Comparison of ENCODE assay signal across 19 cellular contexts in the genomic region with DNA sequence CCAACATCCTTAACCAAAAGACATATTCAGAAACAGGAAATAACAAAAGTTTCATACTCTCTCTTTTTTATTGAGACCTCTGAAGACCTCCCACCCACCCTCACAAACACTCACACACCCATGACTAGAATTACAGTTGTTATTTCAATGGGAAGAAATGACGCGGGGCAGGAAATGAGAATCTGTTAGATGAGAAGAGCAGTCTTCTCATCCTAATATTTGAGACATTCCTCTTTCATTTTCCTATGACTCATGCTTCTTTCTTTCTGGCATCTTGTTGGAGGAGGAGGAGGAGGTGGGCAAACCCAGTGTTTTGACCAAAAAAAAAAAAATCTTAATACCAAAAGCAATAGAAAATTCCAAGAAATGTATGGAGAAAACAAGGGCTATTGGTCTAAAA.
DNase-seq lines count a peak whose midpoint lies in the region; ATAC-seq, FAIRE-seq and TF ChIP-seq lines count a peak whose summit lies in the region.
"Had no signal": no experiment of that assay in that cellular context is flagged by ENCODE, and none has a peak within 500 bp of the region (broad histone marks: within the 10 kb centered on the region; RNA-seq: fewer than 3 reads in every experiment).

No MANE protein-coding gene starts in this region.

- H3K4me3 Mint-ChIP-seq in CD8-positive, alpha-beta T cell = no peak overlapping the region
- H3K4me3 Mint-ChIP-seq: activated CD8-positive, alpha-beta T cell treated with anti-CD3 and anti-CD28 coated beads, Interleukin-2, amount 10 ng/mL, durations not matched to agents 7 days and 5 days; activated T-helper 17 cell treated with anti-CD3 and anti-CD28 coated beads, Interleukin-2, amount 50 U/mL, for 72 hours; CD4-positive, alpha-beta memory T cell had no signal

- POLR2A ChIA-PET in CD8-positive, alpha-beta T cell (lab: Charles Lee) = no interaction called here

- CTCF ChIA-PET in CD8-positive, alpha-beta T cell (lab: Charles Lee) = no interaction called here

- ATAC-seq in CD8-positive, alpha-beta T cell = no peak
- ATAC-seq in GM19452 (IDR thresholded peaks at IDR 0.05; ENCODE audit: unreplicated experiment) = no peak
- ATAC-seq in omental fat pad (ENCODE audit: low FRiP score) = no peak
- ATAC-seq: activated CD8-positive, alpha-beta T cell treated with anti-CD3 and anti-CD28 coated beads, Interleukin-2, amount 10 ng/mL, durations not matched to agents 7 days and 5 days; activated T-helper 17 cell treated with anti-CD3 and anti-CD28 coated beads, Interleukin-2, amount 50 U/mL, for 72 hours; heart left ventricle; HepG2; left cardiac atrium had no signal

- no peak overlapping the region for H3K27ac Mint-ChIP-seq in CD8-positive, alpha-beta T cell
- H3K27ac Mint-ChIP-seq: activated CD8-positive, alpha-beta T cell treated with anti-CD3 and anti-CD28 coated beads, Interleukin-2, amount 10 ng/mL, durations not matched to agents 7 days and 5 days; activated T-helper 17 cell treated with anti-CD3 and anti-CD28 coated beads, Interleukin-2, amount 50 U/mL, for 72 hours; CD4-positive, alpha-beta memory T cell; progenitor cell of endocrine pancreas had no signal

- H3K27me3 Mint-ChIP-seq in CD8-positive, alpha-beta T cell (ENCODE audit: low read depth) = no peaks in the 10 kb centered on the region
- H3K27me3 Mint-ChIP-seq: activated T-helper 17 cell treated with anti-CD3 and anti-CD28 coated beads, Interleukin-2, amount 50 U/mL, for 72 hours; CD4-positive, alpha-beta memory T cell; progenitor cell of endocrine pancreas had no signal

- H3K4me1 ChIP-seq in CD8-positive, alpha-beta T cell (ENCODE audit: insufficient read depth, low read length) = no peaks in the 10 kb centered on the region
- H3K4me1 ChIP-seq: ascending aorta had no signal

- H3K27me3 ChIP-seq in CD8-positive, alpha-beta T cell (ENCODE audit: insufficient read depth, low read length) = no peaks in the 10 kb centered on the region
- H3K27me3 ChIP-seq: ascending aorta, heart left ventricle had no signal

- no peaks in the 10 kb centered on the region for H3K36me3 ChIP-seq in CD8-positive, alpha-beta T cell (ENCODE audit: insufficient read depth, low read length)
- H3K36me3 ChIP-seq: ascending aorta, heart left ventricle had no signal

- intact Hi-C loops in CD8-positive, alpha-beta T cell (cut with DNase I, micrococcal nuclease) = no loop called here

- no peak overlapping the region for H3K27ac ChIP-seq in CD8-positive, alpha-beta T cell (ENCODE audit: low read depth, low read length)
- H3K27ac ChIP-seq: ascending aorta, heart left ventricle had no signal

- H3K4me1 Mint-ChIP-seq in CD8-positive, alpha-beta T cell (ENCODE audit: low read depth) = no peaks in the 10 kb centered on the region
- H3K4me1 Mint-ChIP-seq: activated T-helper 17 cell treated with anti-CD3 and anti-CD28 coated beads, Interleukin-2, amount 50 U/mL, for 72 hours; CD4-positive, alpha-beta memory T cell had no signal

- no peak for FAIRE-seq in RCC 7860 (lab: Jason Lieb, UNC)
- FAIRE-seq: HepG2 had no signal

- H3K9me3 Mint-ChIP-seq in CD8-positive, alpha-beta T cell = peaks cover 14% of the 10 kb centered on the region

- no peak for TF ChIP-seq CTCF in CD8-positive, alpha-beta T cell (IDR thresholded peaks at IDR 0.05)
- no peak for TF ChIP-seq CTCF in omental fat pad (IDR thresholded peaks at IDR 0.05)

- no peaks in the 10 kb centered on the region for H3K9me3 ChIP-seq in CD8-positive, alpha-beta T cell (ENCODE audit: low read length)

- peak; percentile 17 for DNase-seq in COLO829 (ENCODE audit: low spot score)
- peak; percentile 31 for DNase-seq in RCC 7860 (ENCODE audit: low spot score)
- DNase-seq in dermis blood vessel endothelial cell = peak; percentile 27
- DNase-seq in non-pigmented ciliary epithelial cell (ENCODE audit: low read depth) = peak; percentile 35
- DNase-seq in CD8-positive, alpha-beta T cell = no peak
- no peak for DNase-seq in nucleus accumbens (lab: John Stamatoyannopoulos, UW)
- DNase-seq in omental fat pad (ENCODE audit: low spot score) = no peak
- DNase-seq: activated CD8-positive, alpha-beta T cell treated with anti-CD3 and anti-CD28 coated beads, Interleukin-2, amount 10 ng/mL, durations not matched to agents 7 days and 5 days; CD4-positive, alpha-beta memory T cell; effector CD8-positive, alpha-beta T cell; GDM1; heart left ventricle; left cardiac atrium; SHP77 treated with DMSO at 0.1 percent for 48 hours had no signal

- H3K36me3 Mint-ChIP-seq in CD8-positive, alpha-beta T cell = no peaks in the 10 kb centered on the region
- H3K36me3 Mint-ChIP-seq: CD4-positive, alpha-beta memory T cell had no signal

- H3K4me3 ChIP-seq in CD8-positive, alpha-beta T cell (ENCODE audit: low read depth, low read length) = no peak overlapping the region
- H3K4me3 ChIP-seq: ascending aorta, heart left ventricle had no signal

Comparison
In these comparisons a context has a peak if more than half of its experiments do, and no peak if none do; other contexts are left out.
1. DNase-seq: peak in COLO829 (single experiment), RCC 7860 (single experiment), dermis blood vessel endothelial cell (single experiment) and non-pigmented ciliary epithelial cell (single experiment); none in CD8-positive, alpha-beta T cell (0 of 7), nucleus accumbens (0 of 56) and omental fat pad (single experiment).